ENCODE assay signal across 9 cellular contexts in genomic region chr20:24955045-24955444, GRCh38. TPM values are rescaled to one million over a fixed set of nuclear protein-coding genes. Genes with fewer than 3 reads are reported as not detected.
A peak's percentile ranks its signal among the peaks of the same experiment; 100 is the strongest.
DNase-seq lines count a peak whose midpoint lies in the region; ATAC-seq and TF ChIP-seq lines count a peak whose summit lies in the region.
"Had no signal": no experiment of that assay in that cellular context is flagged by ENCODE, and none has a peak within 500 bp of the region (broad histone marks: within the 10 kb centered on the region; RNA-seq: fewer than 3 reads in every experiment).

No MANE protein-coding gene starts in this region.

- H3K36me3 ChIP-seq in neutrophil (peaks cover 67% of the 10 kb centered on the region), suprapubic skin (peaks cover 35% of the 10 kb centered on the region)

- no peaks in the 10 kb centered on the region for H3K27me3 ChIP-seq in neutrophil
- peaks cover 5% of the 10 kb centered on the region for H3K27me3 ChIP-seq in suprapubic skin

- H3K27me3 Mint-ChIP-seq in HFFc6 (ENCODE audit: insufficient read depth), result peaks cover 1% of the 10 kb centered on the region; the same call in 1 of the 2 replicates

- H3K4me3 ChIP-seq in neutrophil (ENCODE audit: low read depth in 1 of 2, low read length in 1 of 2) (no peak overlapping the region), suprapubic skin (no peak overlapping the region)
- H3K4me3 ChIP-seq: K562 had no signal

- no peak for TF ChIP-seq POLR2A in suprapubic skin (IDR thresholded peaks at IDR 0.05)

- DNase-seq in NCI-H2107 treated with DMSO at 0.1 percent for 48 hours (lab: John Stamatoyannopoulos, UW; ENCODE audit: unreplicated experiment) (peak; percentile 28), NCI-H2107 (lab: John Stamatoyannopoulos, UW) (no peak), MV-4-11 (lab: John Stamatoyannopoulos, UW) (peak; percentile 66), suprapubic skin (ENCODE audit: low spot score in 2 of 2) (no peak), HFFc6 (no peak)

- no peak overlapping the region for H3K27ac Mint-ChIP-seq in HFFc6

- H3K4me3 Mint-ChIP-seq in HFFc6, result no peak overlapping the region

- TF ChIP-seq CTCF in neutrophil (IDR thresholded peaks at IDR 0.05), result no peak
- TF ChIP-seq CTCF in suprapubic skin (IDR thresholded peaks at IDR 0.05), result no peak
- TF ChIP-seq CTCF in HFFc6 (IDR thresholded peaks at IDR 0.05), result no peak

- no peak for TF ChIP-seq EP300 in suprapubic skin (IDR thresholded peaks at IDR 0.05)

- H3K36me3 Mint-ChIP-seq in HFFc6 (ENCODE audit: low read depth), result no peaks in the 10 kb centered on the region

- no peaks in the 10 kb centered on the region for H3K9me3 Mint-ChIP-seq in HFFc6

- H3K27ac ChIP-seq in neutrophil (peak overlapping the region; percentile 94), suprapubic skin (no peak overlapping the region)

- H3K4me1 ChIP-seq in neutrophil (ENCODE audit: control insufficient read depth in 1 of 2, insufficient read depth in 1 of 2, low read depth in 1 of 2, low read length in 1 of 2) (peaks cover 40 to 60% of the 10 kb centered on the region in 2 experiments), suprapubic skin (no peaks in the 10 kb centered on the region)

- H3K9me3 ChIP-seq in neutrophil, result no peaks in the 10 kb centered on the region
- H3K9me3 ChIP-seq in suprapubic skin, result no peaks in the 10 kb centered on the region

- no peaks in the 10 kb centered on the region for H3K4me1 Mint-ChIP-seq in HFFc6 (ENCODE audit: low read depth)

- peak; percentile 82 for ATAC-seq in HG02610 (IDR thresholded peaks at IDR 0.05; ENCODE audit: unreplicated experiment)
- no peak for ATAC-seq in esophagus mucosa
- ATAC-seq: K562 had no signal

- WGBS in suprapubic skin, result 58% methylated on average over 3 of the region's 3 CpGs

RNA-seq across cellular contexts. Expression of gene CST7, which starts 6.0 kb away (rescaled TPM):
- 1 to 10 TPM in 2 of 4 donors, under 1 TPM in 1, not detected in 1; 0.97 to 4.1 (median 2.7) TPM for total RNA-seq in suprapubic skin
- not detected for total RNA-seq in HFFc6 (2021; fragmentation: NEBNext Ultra II Directional; extraction: Animal tissue kit (Norgen Biotek cat#: 25700))
- total RNA-seq in esophagus mucosa, result 0.32 TPM
- total RNA-seq: K562 had no signal

RNA-seq across cellular contexts. Expression of gene APMAP, which starts 37.5 kb away (rescaled TPM):
- total RNA-seq in suprapubic skin (10 to 100 TPM; 61.8 to 89.3 (median 69.9) TPM), esophagus mucosa (26.1 TPM)
- 100 to 1,000 TPM; 119 to 137 (median 129) TPM for total RNA-seq in HFFc6 (2021; fragmentation: NEBNext Ultra II Directional; extraction: Animal tissue kit (Norgen Biotek cat#: 25700))

Comparison
In these comparisons a context has a peak if more than half of its experiments do, and no peak if none do; other contexts are left out.
1. DNase-seq: peak in NCI-H2107 treated with DMSO at 0.1 percent for 48 hours (single experiment) and MV-4-11 (single experiment); none in NCI-H2107 (single experiment), suprapubic skin (0 of 2) and HFFc6 (single experiment).